21 cellular contexts compared by ENCODE assay signal in genomic region chr3:66267031-66267430, GRCh38. TPM values are rescaled to one million over a fixed set of nuclear protein-coding genes. Genes with fewer than 3 reads are reported as not detected.
DNase-seq lines count a peak whose midpoint lies in the region; ATAC-seq and TF ChIP-seq lines count a peak whose summit lies in the region.
"Had no signal": no experiment of that assay in that cellular context is flagged by ENCODE, and none has a peak within 500 bp of the region (broad histone marks: within the 10 kb centered on the region; RNA-seq: fewer than 3 reads in every experiment).

No MANE protein-coding gene starts in this region.

- no peak overlapping the region for H3K9ac ChIP-seq in trophoblast cell (ENCODE audit: low read length)

- H3K27ac ChIP-seq in trophoblast cell (ENCODE audit: low read depth, low read length) = no peak overlapping the region
- H3K27ac ChIP-seq: HL-60, SJSA1, vagina had no signal

- H4K12ac ChIP-seq in trophoblast cell (ENCODE audit: low read depth, low read length) = no peak overlapping the region

- H3K4ac ChIP-seq in trophoblast cell (ENCODE audit: low read depth, low read length) = no peak overlapping the region

- no peak overlapping the region for H3K4me2 ChIP-seq in trophoblast cell (ENCODE audit: low read length)

- H3K4me3 ChIP-seq in mucosa of descending colon (no peak overlapping the region), trophoblast cell (ENCODE audit: low read depth, low read length) (no peak overlapping the region)
- H3K4me3 ChIP-seq: SJSA1, vagina had no signal

- DNase-seq in NAMALWA (ENCODE audit: low spot score) (peak; percentile 40), mucosa of descending colon (peak in 1 of 3 donors; percentile 13), trophoblast cell (no peak), NCI-H2081 (lab: John Stamatoyannopoulos, UW) (no peak), Kasumi-1 (lab: John Stamatoyannopoulos, UW) (no peak)
- DNase-seq in effector CD4-positive, alpha-beta T cell = no peak
- DNase-seq: activated CD4-positive, CD25-positive, alpha-beta regulatory T cell; activated naive CD8-positive, alpha-beta T cell treated with anti-CD3 and anti-CD28 coated beads, Interleukin-2, amount 10 ng/mL, durations not matched to agents 7 days and 5 days; CD8-positive, alpha-beta memory T cell; foreskin melanocyte; HCEC 1CT; kidney glomerular epithelial cell; NCI-H2081 treated with DMSO at 0.1 percent for 48 hours; NCI-H82; stimulated activated CD4-positive, alpha-beta T cell treated with anti-CD3 and anti-CD28 coated beads, Interleukin-4, amount 100 ng/mL, for 4 hours; substantia nigra had no signal

- no peak overlapping the region for H2BK12ac ChIP-seq in trophoblast cell (ENCODE audit: low read length)

- no peak overlapping the region for H3K18ac ChIP-seq in trophoblast cell (ENCODE audit: low read length)

- H4K8ac ChIP-seq in trophoblast cell (ENCODE audit: low read depth, low read length) = no peak overlapping the region

- H4K91ac ChIP-seq in trophoblast cell (ENCODE audit: low read depth, low read length) = no peak overlapping the region

- H2AFZ ChIP-seq in trophoblast cell (ENCODE audit: insufficient read depth, low read length, poor library complexity) = no peak overlapping the region

- no peak for TF ChIP-seq CTCF in mucosa of descending colon (IDR thresholded peaks at IDR 0.05)

- no peak overlapping the region for H2AK5ac ChIP-seq in trophoblast cell (ENCODE audit: low read length)

- no CpG with 5 or more reads among the region's 4 CpGs for WGBS in trophoblast cell (ENCODE audit: extremely low coverage, insufficient coverage, insufficient read length)

- intact Hi-C loops in mucosa of descending colon (cut with DNase I, micrococcal nuclease) = no loop called here

- H2BK5ac ChIP-seq in trophoblast cell (ENCODE audit: low read depth, low read length, poor library complexity) = no peak overlapping the region

- no peak overlapping the region for H2BK120ac ChIP-seq in trophoblast cell (ENCODE audit: insufficient read depth, low read length, poor library complexity)

- no peaks in the 10 kb centered on the region for H3K36me3 ChIP-seq in mucosa of descending colon (ENCODE audit: low read depth)
- H3K36me3 ChIP-seq in trophoblast cell (ENCODE audit: control insufficient read depth in 1 of 2, insufficient read depth in 2 of 2, low read length in 2 of 2) = no peaks in the 10 kb centered on the region
- H3K36me3 ChIP-seq: vagina had no signal

- H3K79me2 ChIP-seq in trophoblast cell (ENCODE audit: control insufficient read depth, insufficient read depth, low read length, poor library complexity) = peaks cover 2% of the 10 kb centered on the region

- ATAC-seq in GM18858 (IDR thresholded peaks at IDR 0.05; ENCODE audit: unreplicated experiment) = peak; percentile 65
- peak; percentile 63 for ATAC-seq in HG02610 (IDR thresholded peaks at IDR 0.05; ENCODE audit: unreplicated experiment)
- peak; percentile 85 for ATAC-seq in mucosa of descending colon

- H3K9me3 ChIP-seq in mucosa of descending colon = no peaks in the 10 kb centered on the region
- no peaks in the 10 kb centered on the region for H3K9me3 ChIP-seq in trophoblast cell (ENCODE audit: insufficient read depth, low read depth, low read length)
- H3K9me3 ChIP-seq: SJSA1, vagina had no signal

- H3K27me3 ChIP-seq in trophoblast cell (ENCODE audit: insufficient read depth, low read length) = no peaks in the 10 kb centered on the region
- H3K27me3 ChIP-seq: SJSA1, vagina had no signal

- H3K79me1 ChIP-seq in trophoblast cell (ENCODE audit: low read length) = no peaks in the 10 kb centered on the region

- H3K14ac ChIP-seq in trophoblast cell (ENCODE audit: low read length) = no peak overlapping the region

- no peak overlapping the region for H3K23ac ChIP-seq in trophoblast cell (ENCODE audit: low read length)

- H3K4me1 ChIP-seq in mucosa of descending colon (ENCODE audit: low read depth) (no peaks in the 10 kb centered on the region), trophoblast cell (ENCODE audit: control insufficient read depth in 1 of 2, insufficient read depth in 2 of 2, low read length in 2 of 2) (no peaks in the 10 kb centered on the region)
- H3K4me1 ChIP-seq: vagina had no signal

RNA-seq across cellular contexts. Expression of gene SLC25A26, which starts 46.2 kb away (rescaled TPM):
- 10 to 100 TPM; 15.9 to 25.8 (median 20.2) TPM for total RNA-seq in mucosa of descending colon
- 10.0 and 10.4 TPM in 2 replicates for polyA plus RNA-seq in trophoblast cell (2013)
